Comparison of ENCODE assay signal across 14 cellular contexts in the genomic region with DNA sequence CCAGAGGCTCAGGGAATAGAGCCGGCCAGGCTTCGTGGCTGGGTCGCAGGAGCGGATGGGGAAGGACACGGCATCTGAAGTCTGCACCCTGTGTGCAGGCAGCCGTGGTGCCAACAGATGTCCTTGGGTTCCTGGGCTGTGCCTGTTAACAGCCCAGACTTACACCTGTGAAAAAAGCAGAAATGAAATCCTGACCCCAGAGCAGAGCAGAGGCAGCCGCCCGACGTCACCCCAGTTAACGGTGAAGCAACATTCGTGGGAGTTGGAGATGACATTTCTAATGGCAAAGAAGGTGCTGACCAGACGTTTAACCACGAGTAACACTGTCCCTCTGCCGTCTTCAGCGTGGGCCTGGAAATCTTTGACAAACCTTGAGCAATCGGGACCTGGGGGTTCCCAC.
DNase-seq lines count a peak whose midpoint lies in the region; ATAC-seq and TF ChIP-seq lines count a peak whose summit lies in the region.
"Had no signal": no experiment of that assay in that cellular context is flagged by ENCODE, and none has a peak within 500 bp of the region (broad histone marks: within the 10 kb centered on the region; RNA-seq: fewer than 3 reads in every experiment).

No MANE protein-coding gene starts in this region.

- H3K9ac ChIP-seq in BLaER1 (peak overlapping the region; percentile 71), GM23248 (no peak overlapping the region)

- H3K27me3 ChIP-seq in BLaER1: no peaks in the 10 kb centered on the region
- H3K27me3 ChIP-seq in sigmoid colon: no peaks in the 10 kb centered on the region
- peaks cover 33% of the 10 kb centered on the region for H3K27me3 ChIP-seq in GM23248 (replicated peaks; ENCODE audit: insufficient read depth)
- H3K27me3 ChIP-seq: cardiac muscle cell had no signal

- peaks cover 19% of the 10 kb centered on the region for H3K9me3 ChIP-seq in BLaER1
- no peaks in the 10 kb centered on the region for H3K9me3 ChIP-seq in sigmoid colon
- H3K9me3 ChIP-seq in GM23248 (ENCODE audit: low read depth): no peaks in the 10 kb centered on the region

- peak overlapping the region; percentile 90 for H3K4me2 ChIP-seq in BLaER1
- no peak overlapping the region for H3K4me2 ChIP-seq in GM23248 (ENCODE audit: unreplicated experiment)

- 62 to 84% methylated on average over 16 of the region's 16 CpGs for WGBS in sigmoid colon, 2 donors
- 53 to 58% methylated on average over 16 of the region's 16 CpGs for WGBS in GM23248 (ENCODE audit: low coverage in 1 of 2, low lambda C conversion rate in 2 of 2, missing lambda C conversion rate in 2 of 2), 2 experiments

- ATAC-seq in GM21576 (IDR thresholded peaks at IDR 0.05; ENCODE audit: unreplicated experiment): no peak

- in situ Hi-C loops in GM23248 (cut with MboI): no loop called here

- H3F3A ChIP-seq in GM23248 (ENCODE audit: insufficient read depth): no peaks in the 10 kb centered on the region

- no peaks in the 10 kb centered on the region for H4K20me1 ChIP-seq in BLaER1
- H4K20me1 ChIP-seq in GM23248 (ENCODE audit: insufficient read depth): no peaks in the 10 kb centered on the region

- H3K9me2 ChIP-seq in GM23248 (ENCODE audit: insufficient read depth): no peaks in the 10 kb centered on the region

- intact Hi-C loops in sigmoid colon (cut with DNase I): loop anchor here (10.0 kb wide), 1 partner anchor 656 kb away; no protein-coding TSS in a partner anchor

- TF ChIP-seq CTCF in sigmoid colon (IDR thresholded peaks at IDR 0.05): no peak

- DNase-seq in NAMALWA (ENCODE audit: low spot score) (peak; percentile 96), left kidney (ENCODE audit: low read depth, low spot score) (peak; percentile 45), sigmoid colon (peak; percentile 75), SHP77 (lab: John Stamatoyannopoulos, UW) (no peak), LoVo (ENCODE audit: low spot score) (no peak), GM23248 (no peak)
- DNase-seq: Caco-2; endodermal cell; foreskin melanocyte; GF-D8; stimulated activated CD4-positive, alpha-beta T cell treated with anti-CD3 and anti-CD28 coated beads, Interleukin-2, amount 100 ng/mL, for 48 hours had no signal

- no peaks in the 10 kb centered on the region for H3K79me2 ChIP-seq in GM23248 (ENCODE audit: insufficient read depth)

- H3K4me3 ChIP-seq in BLaER1 (peak overlapping the region; percentile 32), sigmoid colon (peak overlapping the region in 1 of 4 donors; percentile 3), GM23248 (no peak overlapping the region)
- H3K4me3 ChIP-seq: cardiac muscle cell had no signal

- H3K4me1 ChIP-seq in BLaER1: peaks cover 96% of the 10 kb centered on the region
- peaks cover 6 to 85% (median 79%) of the 10 kb centered on the region in 4 donors for H3K4me1 ChIP-seq in sigmoid colon
- no peaks in the 10 kb centered on the region for H3K4me1 ChIP-seq in GM23248 (ENCODE audit: insufficient read depth)
- H3K4me1 ChIP-seq: Caco-2 had no signal

- no peak for TF ChIP-seq POLR2A in sigmoid colon (IDR thresholded peaks at IDR 0.05)

- H2AFZ ChIP-seq in GM23248: no peak overlapping the region

- H3K27ac ChIP-seq in BLaER1: peak overlapping the region; percentile 87
- H3K27ac ChIP-seq in sigmoid colon: peak overlapping the region; percentile 74 to 93 (median 90)
- H3K27ac ChIP-seq in GM23248: no peak overlapping the region
- H3K27ac ChIP-seq: cardiac muscle cell had no signal

- H3K36me3 ChIP-seq in BLaER1: no peaks in the 10 kb centered on the region
- H3K36me3 ChIP-seq in sigmoid colon: no peaks in the 10 kb centered on the region
- no peaks in the 10 kb centered on the region for H3K36me3 ChIP-seq in GM23248 (ENCODE audit: low read depth)
- H3K36me3 ChIP-seq: cardiac muscle cell had no signal

- TF ChIP-seq EP300 in sigmoid colon (IDR thresholded peaks at IDR 0.05): no peak

Comparison
In these comparisons a context has a peak if more than half of its experiments do, and no peak if none do; other contexts are left out.
1. DNase-seq: peak in NAMALWA (single experiment), left kidney (single experiment) and sigmoid colon (single experiment); none in SHP77 (0 of 2), LoVo (single experiment) and GM23248 (single experiment).